8 cellular contexts compared by ENCODE assay signal in genomic region chr7:151057737-151057988, GRCh38. TPM values are rescaled to one million over a fixed set of nuclear protein-coding genes. Genes with fewer than 3 reads are reported as not detected.
DNase-seq lines count a peak whose midpoint lies in the region; ATAC-seq and TF ChIP-seq lines count a peak whose summit lies in the region.

Gene CDK5, minus strand, starts transcription at chr7:151057897. Its CDS starts 49 bp downstream, at chr7:151057848.

- peak within 1 kb of the TSS; percentile 55 for H3K4me3 ChIP-seq in BJ (ENCODE audit: low read depth, low read length)
- peak within 1 kb of the TSS; percentile 67 for H3K4me3 ChIP-seq in MG63
- H3K4me3 ChIP-seq in dorsolateral prefrontal cortex: peak within 1 kb of the TSS; percentile 45 to 95 (median 81)

- H3K36me3 ChIP-seq in BJ (ENCODE audit: control insufficient read depth, insufficient read depth, low read length) (0 out of 2 replicates have a peak, but pooled peaks cover 1% of the 10 kb centered on the region), MG63 (no peaks in the 10 kb centered on the region)

- intact Hi-C loops in dorsolateral prefrontal cortex (cut with DNase I): no loop called here

- no peaks in the 10 kb centered on the region for H3K36me3 Mint-ChIP-seq in naive thymus-derived CD8-positive, alpha-beta T cell

- peaks cover 19 to 55% (median 48%) of the 10 kb centered on the region in 4 donors for H3K4me1 Mint-ChIP-seq in naive thymus-derived CD8-positive, alpha-beta T cell

- H3K27me3 ChIP-seq in BJ (ENCODE audit: control insufficient read depth, insufficient read depth, low read length): no peaks in the 10 kb centered on the region
- no peaks in the 10 kb centered on the region for H3K27me3 ChIP-seq in MG63
- peaks cover 0 to 7% (median 0%) of the 10 kb centered on the region in 45 donors for H3K27me3 ChIP-seq in dorsolateral prefrontal cortex

- peak within 1 kb of the TSS; percentile 92 to 100 (median 100) for H3K27ac ChIP-seq in dorsolateral prefrontal cortex

- POLR2A ChIA-PET in BJ (lab: Charles Lee): no interaction called here
- POLR2A ChIA-PET in naive thymus-derived CD8-positive, alpha-beta T cell (lab: Charles Lee): interaction anchor here (1.0 to 5.2 kb wide), 5 partner anchors 21 to 60 kb away, joined by 3 to 42 read pairs (median 23); partner anchors contain the start of genes ABCB8, AGAP3, FASTK and TMUB1

- no peaks in the 10 kb centered on the region for H3K9me3 Mint-ChIP-seq in naive thymus-derived CD8-positive, alpha-beta T cell

- H3K9me3 ChIP-seq in MG63: no peaks in the 10 kb centered on the region

- H3K27ac Mint-ChIP-seq in naive thymus-derived CD8-positive, alpha-beta T cell: peak within 1 kb of the TSS; percentile 85 to 98 (median 96)

- no peak for ATAC-seq in naive thymus-derived CD8-positive, alpha-beta T cell
- ATAC-seq in omental fat pad (ENCODE audit: low FRiP score): no peak
- ATAC-seq in GM21737 (IDR thresholded peaks at IDR 0.05; ENCODE audit: unreplicated experiment): no peak

- peaks cover 0 to 2% (median 0%) of the 10 kb centered on the region in 5 donors for H3K27me3 Mint-ChIP-seq in naive thymus-derived CD8-positive, alpha-beta T cell

- TF ChIP-seq CTCF in BJ (IDR thresholded peaks at IDR 0.05; ENCODE audit: insufficient read depth, low read depth, low read length) (no peak), dorsolateral prefrontal cortex (IDR thresholded peaks at IDR 0.05 in 54 of 56, conservative IDR thresholded peaks at IDR 0.05 in 2 of 56; ENCODE audit: low read depth in 1 of 56, partially characterized antibody in 56 of 56) (peak in 3 of 56 donors; percentile 14 to 27 (median 25)), omental fat pad (IDR thresholded peaks at IDR 0.05) (no peak)

- no peak for DNase-seq in BJ (ENCODE audit: low read depth)
- no peak for DNase-seq in MG63
- DNase-seq in dorsolateral prefrontal cortex: no peak
- no peak for DNase-seq in naive thymus-derived CD8-positive, alpha-beta T cell
- no peak for DNase-seq in omental fat pad (ENCODE audit: low spot score)
- no peak for DNase-seq in epidermal melanocyte (ENCODE audit: insufficient read length, low spot score)
- no peak for DNase-seq in NCI-H345 treated with DMSO at 0.1 percent for 48 hours (lab: John Stamatoyannopoulos, UW; ENCODE audit: unreplicated experiment)

- peak within 1 kb of the TSS; percentile 88 to 97 (median 94) for H3K4me3 Mint-ChIP-seq in naive thymus-derived CD8-positive, alpha-beta T cell

- CTCF ChIA-PET in BJ (lab: Yijun Ruan, JAX): interaction anchor here (0.9 to 1.1 kb wide), 2 partner anchors 10 to 46 kb away, joined by 3 read pairs; no protein-coding TSS in a partner anchor

RNA-seq across cellular contexts. Expression of gene CDK5, which starts in this region (rescaled TPM):
- 30.0 and 33.2 TPM in 2 replicates for polyA plus RNA-seq in BJ (2011; rRNA removed)
- 15.3 and 33.8 TPM in 2 replicates for polyA minus RNA-seq in BJ (2011; rRNA and poly(A)+ RNA removed)
- total RNA-seq in MG63 (2014; rRNA removed; shearing (Covaris generic); ENCODE audit: low replicate concordance): 11.0 and 21.7 TPM in 2 replicates
- total RNA-seq in dorsolateral prefrontal cortex: 10 to 100 TPM; 24.9 to 86.2 (median 58.7) TPM
- 1 to 10 TPM; 4.1 to 6.0 TPM for total RNA-seq in naive thymus-derived CD8-positive, alpha-beta T cell
- polyA plus RNA-seq in naive thymus-derived CD8-positive, alpha-beta T cell: 10 to 100 TPM; 10.7 to 13.2 (median 11.7) TPM
- 10 to 100 TPM in 1 of 4 donors, 1 to 10 TPM in 3; 6.1 to 10.4 (median 7.9) TPM for total RNA-seq in omental fat pad
